In the genomic region with DNA sequence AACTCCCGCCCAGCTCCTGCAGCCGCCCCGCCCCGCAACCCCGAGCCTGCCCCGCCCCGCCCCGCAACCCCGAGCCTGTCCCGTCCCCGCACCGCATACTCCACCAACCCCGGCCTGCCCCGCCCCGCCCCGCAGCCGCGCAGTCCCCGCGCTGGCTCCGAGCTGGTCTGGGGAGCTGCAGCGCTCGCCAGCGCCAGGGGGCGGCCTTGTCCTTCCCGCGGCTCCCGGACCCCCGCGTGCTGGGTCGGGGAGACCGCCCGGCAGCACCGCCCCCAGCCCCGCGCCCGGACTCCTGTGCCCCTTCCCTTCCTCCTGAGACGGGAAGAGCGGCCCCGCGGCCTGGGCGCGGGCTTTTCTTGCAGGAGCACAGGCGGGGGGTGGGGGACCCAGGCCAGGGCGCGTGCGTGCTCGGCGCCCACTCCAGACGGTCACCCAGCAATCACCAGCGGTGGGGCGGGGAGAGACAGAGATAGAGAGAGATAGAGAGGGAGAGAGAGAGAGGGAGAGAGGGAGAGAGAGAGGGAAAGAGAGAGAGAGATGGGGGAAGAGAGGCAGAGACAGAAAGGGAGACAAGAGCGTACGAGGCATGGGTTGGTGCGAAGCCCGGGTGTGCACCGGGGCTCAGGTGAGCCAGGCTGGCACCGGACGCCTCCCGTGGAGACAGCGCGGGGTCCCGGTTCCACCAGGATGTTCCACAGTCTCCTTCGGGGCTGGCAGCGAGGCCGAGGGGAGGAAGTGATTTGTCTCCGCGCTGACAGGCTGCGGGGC, we compare ENCODE assay signal across 8 cellular contexts. TPM values are rescaled to one million over a fixed set of nuclear protein-coding genes. Genes with fewer than 3 reads are reported as not detected.
DNase-seq lines count a peak whose midpoint lies in the region; ATAC-seq, FAIRE-seq and TF ChIP-seq lines count a peak whose summit lies in the region.

No MANE protein-coding gene starts in this region.

- no peaks in the 10 kb centered on the region for H3K36me3 ChIP-seq in Peyer's patch
- H3K36me3 ChIP-seq in endothelial cell of umbilical vein (ENCODE audit: control insufficient read depth in 2 of 2, extremely low read depth in 1 of 2, insufficient read depth in 2 of 2, low read length in 2 of 2): no peaks in the 10 kb centered on the region

- DNase-seq in activated CD4-positive, alpha-beta T cell treated with anti-CD3 and anti-CD28 coated beads, Interleukin-2, amount 10 ng/mL, durations not matched to agents 24 days and 14 days: peak; percentile 67
- DNase-seq in activated CD4-positive, alpha-beta T cell treated with anti-CD3 and anti-CD28 coated beads, Interleukin-2, amount 50 U/mL, for 4 hours: no peak
- DNase-seq in Peyer's patch (no peak), endothelial cell of umbilical vein (ENCODE audit: low read depth, low spot score) (no peak), CD1c-positive myeloid dendritic cell (ENCODE audit: extremely low spot score) (no peak), G401 (ENCODE audit: low spot score) (no peak)
- no peak for DNase-seq in natural killer cell treated with Interleukin-12 subunit alpha and Interleukin-12 subunit beta and Interleukin-15 and Interleukin-18, amount 100 ng/mL, for 72 hours (ENCODE audit: low spot score)

- H3K4me2 ChIP-seq in endothelial cell of umbilical vein (ENCODE audit: insufficient read depth, low read length): no peak overlapping the region

- H3K36me3 Mint-ChIP-seq in activated CD4-positive, alpha-beta T cell treated with anti-CD3 and anti-CD28 coated beads, Interleukin-2, amount 10 ng/mL, durations not matched to agents 24 days and 14 days (ENCODE audit: low read depth): no peaks in the 10 kb centered on the region
- H3K36me3 Mint-ChIP-seq in natural killer cell treated with Interleukin-12 subunit alpha and Interleukin-12 subunit beta and Interleukin-15 and Interleukin-18, amount 100 ng/mL, for 72 hours: no peaks in the 10 kb centered on the region

- H2AFZ ChIP-seq in endothelial cell of umbilical vein (ENCODE audit: low read depth, low read length): peak overlapping the region; percentile 49

- no peak overlapping the region for H3K27ac Mint-ChIP-seq in activated CD4-positive, alpha-beta T cell treated with anti-CD3 and anti-CD28 coated beads, Interleukin-2, amount 10 ng/mL, durations not matched to agents 24 days and 14 days
- H3K27ac Mint-ChIP-seq in natural killer cell treated with Interleukin-12 subunit alpha and Interleukin-12 subunit beta and Interleukin-15 and Interleukin-18, amount 100 ng/mL, for 72 hours: no peak overlapping the region

- no peaks in the 10 kb centered on the region for H3K79me2 ChIP-seq in endothelial cell of umbilical vein (ENCODE audit: control insufficient read depth, insufficient read depth, low read length)

- peak overlapping the region in 3 of 4 donors; percentile 33 to 43 (median 37) for H3K4me3 ChIP-seq in Peyer's patch
- H3K4me3 ChIP-seq in endothelial cell of umbilical vein (replicated peaks in 1 of 3; ENCODE audit: insufficient read depth in 1 of 3, low read depth in 1 of 3, low read length in 3 of 3): peak overlapping the region in 1 of 3 experiments; percentile 35

- FAIRE-seq in endothelial cell of umbilical vein (lab: Jason Lieb, UNC): no peak

- H4K20me1 ChIP-seq in endothelial cell of umbilical vein (replicated peaks; ENCODE audit: control insufficient read depth, extremely low read depth, insufficient read depth, low read length): no peaks in the 10 kb centered on the region

- CTCF ChIA-PET in endothelial cell of umbilical vein (lab: Charles Lee): interaction anchor here (0.7 to 2.3 kb wide), 22 partner anchors 8 to 172 kb away, joined by 3 to 24 read pairs (median 5); a partner anchor contains a TSS

- H3K4me1 Mint-ChIP-seq in activated CD4-positive, alpha-beta T cell treated with anti-CD3 and anti-CD28 coated beads, Interleukin-2, amount 10 ng/mL, durations not matched to agents 24 days and 14 days: no peaks in the 10 kb centered on the region
- H3K4me1 Mint-ChIP-seq in natural killer cell treated with Interleukin-12 subunit alpha and Interleukin-12 subunit beta and Interleukin-15 and Interleukin-18, amount 100 ng/mL, for 72 hours (ENCODE audit: low read depth in 2 of 2): peaks cover 0 to 7% of the 10 kb centered on the region in 2 donors

- H3K27ac ChIP-seq in Peyer's patch (no peak overlapping the region), endothelial cell of umbilical vein (ENCODE audit: insufficient read depth, low read depth, low read length) (no peak overlapping the region)

- POLR2A ChIA-PET in endothelial cell of umbilical vein (lab: Charles Lee): no interaction called here

- in situ Hi-C loops in G401 (cut with HindIII; ENCODE audit: low sequenced_read_pairs): no loop called here

- TF ChIP-seq POLR2A in Peyer's patch (IDR thresholded peaks at IDR 0.05) (no peak), endothelial cell of umbilical vein (IDR thresholded peaks at IDR 0.05; ENCODE audit: low read depth, low read length) (no peak)

- H3K4me3 Mint-ChIP-seq in activated CD4-positive, alpha-beta T cell treated with anti-CD3 and anti-CD28 coated beads, Interleukin-2, amount 10 ng/mL, durations not matched to agents 24 days and 14 days: no peak overlapping the region
- peak overlapping the region; percentile 48 for H3K4me3 Mint-ChIP-seq in natural killer cell treated with Interleukin-12 subunit alpha and Interleukin-12 subunit beta and Interleukin-15 and Interleukin-18, amount 100 ng/mL, for 72 hours

- no peaks in the 10 kb centered on the region for H3K9me1 ChIP-seq in endothelial cell of umbilical vein (replicated peaks; ENCODE audit: control insufficient read depth, extremely low read depth, insufficient read depth, low read length)

- H3K27me3 ChIP-seq in Peyer's patch (peaks cover 0 to 21% of the 10 kb centered on the region in 2 donors), endothelial cell of umbilical vein (ENCODE audit: control insufficient read depth in 2 of 2, insufficient read depth in 2 of 2, low read length in 2 of 2) (peaks cover 26 to 30% of the 10 kb centered on the region in 2 experiments)

- TF ChIP-seq CTCF in Peyer's patch (IDR thresholded peaks at IDR 0.05): peak in 3 of 6 experiments; percentile 11 to 32 (median 31)
- TF ChIP-seq CTCF in endothelial cell of umbilical vein (IDR thresholded peaks at IDR 0.05; ENCODE audit: extremely low read depth in 1 of 2, insufficient read depth in 1 of 2, low read depth in 1 of 2, low read length in 2 of 2): peak; percentile 39 to 68

- intact Hi-C loops in activated CD4-positive, alpha-beta T cell treated with anti-CD3 and anti-CD28 coated beads, Interleukin-2, amount 10 ng/mL, durations not matched to agents 24 days and 14 days (cut with micrococcal nuclease): no loop called here
- intact Hi-C loops in endothelial cell of umbilical vein (cut with micrococcal nuclease): loop anchor here (1.0 kb wide), 1 partner anchor 150 kb away; no protein-coding TSS in a partner anchor

- dilution Hi-C loops in endothelial cell of umbilical vein (cut with MboI; ENCODE audit: extremely low pct_ligation_motif_present, low sequenced_read_pairs): no loop called here

- ATAC-seq in natural killer cell treated with Interleukin-12 subunit alpha and Interleukin-12 subunit beta and Interleukin-15 and Interleukin-18, amount 100 ng/mL, for 72 hours: peak; percentile 52 to 55
- no peak for ATAC-seq in GM21367 (IDR thresholded peaks at IDR 0.05; ENCODE audit: unreplicated experiment)

- H3K9me3 ChIP-seq in Peyer's patch (no peaks in the 10 kb centered on the region), endothelial cell of umbilical vein (replicated peaks; ENCODE audit: control insufficient read depth, insufficient read depth, low read length) (no peaks in the 10 kb centered on the region)

- H3K9me3 Mint-ChIP-seq in activated CD4-positive, alpha-beta T cell treated with anti-CD3 and anti-CD28 coated beads, Interleukin-2, amount 10 ng/mL, durations not matched to agents 24 days and 14 days: no peaks in the 10 kb centered on the region
- no peaks in the 10 kb centered on the region for H3K9me3 Mint-ChIP-seq in natural killer cell treated with Interleukin-12 subunit alpha and Interleukin-12 subunit beta and Interleukin-15 and Interleukin-18, amount 100 ng/mL, for 72 hours

- peaks cover 0 to 7% (median 2%) of the 10 kb centered on the region in 4 donors for H3K4me1 ChIP-seq in Peyer's patch
- peaks cover 4% of the 10 kb centered on the region for H3K4me1 ChIP-seq in endothelial cell of umbilical vein (ENCODE audit: control insufficient read depth, extremely low read depth, insufficient read depth, low read length)

- BruUV-seq in endothelial cell of umbilical vein (replicated peaks; lab: Mats Ljungman, UMichigan): no TSS peak

- peaks cover 19% of the 10 kb centered on the region for H3K27me3 Mint-ChIP-seq in activated CD4-positive, alpha-beta T cell treated with anti-CD3 and anti-CD28 coated beads, Interleukin-2, amount 10 ng/mL, durations not matched to agents 24 days and 14 days
- H3K27me3 Mint-ChIP-seq in natural killer cell treated with Interleukin-12 subunit alpha and Interleukin-12 subunit beta and Interleukin-15 and Interleukin-18, amount 100 ng/mL, for 72 hours: peaks cover 9 to 27% of the 10 kb centered on the region in 2 donors

- H3K9ac ChIP-seq in endothelial cell of umbilical vein (replicated peaks; ENCODE audit: extremely low read depth, insufficient read depth, low read length): no peak overlapping the region

RNA-seq across cellular contexts. Expression of a gene that starts 14.7 kb away (rescaled TPM):
- total RNA-seq in activated CD4-positive, alpha-beta T cell treated with anti-CD3 and anti-CD28 coated beads, Interleukin-2, amount 10 ng/mL, durations not matched to agents 24 days and 14 days: 49.8 and 52.7 TPM in 2 replicates
- total RNA-seq in Peyer's patch (10 to 100 TPM; 34.7 to 75.0 (median 69.2) TPM), endothelial cell of umbilical vein (47.4 and 49.9 TPM in 2 replicates)
- 24.9 and 29.7 TPM in 2 replicates for polyA plus RNA-seq in endothelial cell of umbilical vein
- polyA plus RNA-seq in endothelial cell of umbilical vein (2011; cell fraction: cytosol; rRNA removed): 18.2 and 24.1 TPM in 2 replicates
- polyA plus RNA-seq in endothelial cell of umbilical vein (2011; cell fraction: nucleus; rRNA removed): 12.5 and 13.0 TPM in 2 replicates
- 31.3 and 35.0 TPM in 2 replicates for polyA plus RNA-seq in endothelial cell of umbilical vein (2012)
- 16.7 and 21.1 TPM in 2 replicates for polyA minus RNA-seq in endothelial cell of umbilical vein
- polyA minus RNA-seq in endothelial cell of umbilical vein (2011; cell fraction: cytosol; rRNA and poly(A)+ RNA removed): 60.3 TPM
- polyA minus RNA-seq in endothelial cell of umbilical vein (2011; cell fraction: nucleus; rRNA and poly(A)+ RNA removed): 7.1 and 13.8 TPM in 2 replicates
- 10 to 100 TPM; 29.1 to 42.3 TPM for total RNA-seq in natural killer cell treated with Interleukin-12 subunit alpha and Interleukin-12 subunit beta and Interleukin-15 and Interleukin-18, amount 100 ng/mL, for 72 hours
- total RNA-seq in G401 (2014; rRNA removed; shearing (Covaris generic)): 48.3 and 51.4 TPM in 2 replicates

RNA-seq across cellular contexts. Expression of a gene that starts 38.3 kb away (rescaled TPM):
- total RNA-seq in activated CD4-positive, alpha-beta T cell treated with anti-CD3 and anti-CD28 coated beads, Interleukin-2, amount 10 ng/mL, durations not matched to agents 24 days and 14 days: 3.2 and 3.6 TPM in 2 replicates
- total RNA-seq in Peyer's patch: 10 to 100 TPM in 3 of 4 donors, 1 to 10 TPM in 1; 8.3 to 24.3 (median 23.1) TPM
- total RNA-seq in endothelial cell of umbilical vein: 25.1 and 27.1 TPM in 2 replicates
- polyA plus RNA-seq in endothelial cell of umbilical vein: 15.7 and 15.8 TPM in 2 replicates
- 8.5 and 10.4 TPM in 2 replicates for polyA plus RNA-seq in endothelial cell of umbilical vein (2011; cell fraction: cytosol; rRNA removed)
- 21.2 and 22.4 TPM in 2 replicates for polyA plus RNA-seq in endothelial cell of umbilical vein (2011; cell fraction: nucleus; rRNA removed)
- 13.0 and 16.4 TPM in 2 replicates for polyA plus RNA-seq in endothelial cell of umbilical vein (2012)
- polyA minus RNA-seq in endothelial cell of umbilical vein: 11.2 and 14.3 TPM in 2 replicates
- polyA minus RNA-seq in endothelial cell of umbilical vein (2011; cell fraction: cytosol; rRNA and poly(A)+ RNA removed): 19.5 TPM
- polyA minus RNA-seq in endothelial cell of umbilical vein (2011; cell fraction: nucleus; rRNA and poly(A)+ RNA removed): 9.0 and 16.8 TPM in 2 replicates
- total RNA-seq in natural killer cell treated with Interleukin-12 subunit alpha and Interleukin-12 subunit beta and Interleukin-15 and Interleukin-18, amount 100 ng/mL, for 72 hours: 10 to 100 TPM; 19.2 to 21.1 TPM
- 12.8 and 13.9 TPM in 2 replicates for total RNA-seq in G401 (2014; rRNA removed; shearing (Covaris generic))
